Comparison of ENCODE assay signal across 9 cellular contexts in the genomic region with DNA sequence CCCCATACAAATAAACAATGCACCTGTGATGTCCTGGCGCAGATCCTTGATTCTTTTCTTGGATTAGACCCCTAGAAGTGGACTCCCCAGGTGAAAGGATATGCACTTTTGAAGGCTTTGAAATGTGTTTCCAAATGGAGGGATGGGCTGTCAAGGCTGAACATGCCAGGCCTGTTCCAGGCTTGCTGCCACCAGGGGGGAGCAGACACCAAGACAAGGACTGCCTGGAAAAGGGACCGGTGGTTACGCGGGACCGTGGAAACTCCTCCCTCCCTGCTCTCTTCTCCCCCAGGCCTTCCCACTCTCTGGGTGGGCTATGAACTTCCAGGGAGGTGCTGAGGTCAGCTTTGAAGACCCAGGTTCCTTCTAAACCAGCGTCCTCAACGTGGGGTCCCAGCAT. TPM values are rescaled to one million over a fixed set of nuclear protein-coding genes. Genes with fewer than 3 reads are reported as not detected.
DNase-seq lines count a peak whose midpoint lies in the region; ATAC-seq and TF ChIP-seq lines count a peak whose summit lies in the region.
"Had no signal": no experiment of that assay in that cellular context is flagged by ENCODE, and none has a peak within 500 bp of the region (broad histone marks: within the 10 kb centered on the region; RNA-seq: fewer than 3 reads in every experiment).

No MANE protein-coding gene starts in this region.

- H3K9ac ChIP-seq in colonic mucosa (ENCODE audit: low read depth in 2 of 2, low read length in 2 of 2), result peak overlapping the region in 1 of 2 donors; percentile 35

- H3K27me3 ChIP-seq in colonic mucosa, result no peaks in the 10 kb centered on the region
- H3K27me3 ChIP-seq: BLaER1 had no signal

- no peak overlapping the region for H3K27ac ChIP-seq in colonic mucosa
- H3K27ac ChIP-seq: BLaER1 had no signal

- no peaks in the 10 kb centered on the region for H3K36me3 ChIP-seq in colonic mucosa
- H3K36me3 ChIP-seq: BLaER1 had no signal

- ATAC-seq in HG02970 (IDR thresholded peaks at IDR 0.05; ENCODE audit: low FRiP score, unreplicated experiment) (no peak), HG03108 (IDR thresholded peaks at IDR 0.05; ENCODE audit: unreplicated experiment) (no peak), GM19328 (IDR thresholded peaks at IDR 0.05; ENCODE audit: unreplicated experiment) (no peak)

- DNase-seq in NCI-H1436 (lab: John Stamatoyannopoulos, UW) (peak; percentile 8), NCI-H1436 treated with DMSO at 0.1 percent for 48 hours (lab: John Stamatoyannopoulos, UW) (no peak), NCI-H1092 (lab: John Stamatoyannopoulos, UW) (peak; percentile 35), colonic mucosa (no peak), non-pigmented ciliary epithelial cell (ENCODE audit: low read depth) (peak; percentile 17)

- no peaks in the 10 kb centered on the region for H3K4me1 ChIP-seq in colonic mucosa
- H3K4me1 ChIP-seq: BLaER1 had no signal

- peak; percentile 39 for TF ChIP-seq CTCF in colonic mucosa (IDR thresholded peaks at IDR 0.05)

- intact Hi-C loops in colonic mucosa (cut with DNase I), result loop anchor here (10.0 kb wide), 1 partner anchor 299 kb away; no protein-coding TSS in a partner anchor

- H3K4me3 ChIP-seq in colonic mucosa, result no peak overlapping the region
- H3K4me3 ChIP-seq: BLaER1 had no signal

- H3K9me3 ChIP-seq in colonic mucosa, result no peaks in the 10 kb centered on the region
- H3K9me3 ChIP-seq: BLaER1 had no signal

RNA-seq across cellular contexts. Expression of a gene that starts 12.7 kb away (rescaled TPM):
- 10 to 100 TPM; 44.6 to 72.5 TPM for total RNA-seq in colonic mucosa

RNA-seq across cellular contexts. Expression of a gene that starts 22.3 kb away (rescaled TPM):
- 10 to 100 TPM; 45.4 to 80.9 TPM for total RNA-seq in colonic mucosa

RNA-seq across cellular contexts. Expression of a gene that starts 29.3 kb away (rescaled TPM):
- total RNA-seq in colonic mucosa, result 10 to 100 TPM; 38.5 to 72.4 TPM

RNA-seq across cellular contexts. Expression of a gene that starts 44.9 kb away (rescaled TPM):
- 100 to 1,000 TPM in 1 of 2 donors, 10 to 100 TPM in 1; 71.9 to 150 TPM for total RNA-seq in colonic mucosa

Comparison
In these comparisons a context has a peak if more than half of its experiments do, and no peak if none do; other contexts are left out.
1. DNase-seq: peak in NCI-H1436 (single experiment), NCI-H1092 (single experiment) and non-pigmented ciliary epithelial cell (single experiment); none in NCI-H1436 treated with DMSO at 0.1 percent for 48 hours (single experiment) and colonic mucosa (single experiment).